In the genomic region with DNA sequence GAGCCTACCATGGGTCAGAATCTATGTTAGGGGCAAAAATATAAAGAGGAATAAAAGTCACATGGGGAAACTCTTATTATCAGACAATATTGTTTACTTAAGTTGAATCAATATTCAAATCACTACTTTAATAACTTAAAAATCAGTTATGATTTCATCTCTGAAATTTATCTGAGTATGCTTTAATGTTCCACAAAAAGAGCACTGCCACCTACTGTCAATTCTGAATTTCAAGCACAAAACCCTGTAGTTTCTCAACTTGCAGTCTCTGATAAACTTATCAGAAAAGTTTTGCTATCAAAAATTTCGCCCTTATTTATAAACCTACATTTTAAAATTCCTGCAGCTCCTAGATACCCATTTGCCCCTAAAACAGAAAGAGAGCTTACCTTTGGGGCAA, we compare ENCODE assay signal across 1 cellular context.
TF ChIP-seq lines count a peak whose summit lies in the region.

No MANE protein-coding gene starts in this region.

TF ChIP-seq in HepG2, 621 proteins besides CTCF, POLR2A, EP300 and RAD21 (continued from another document):
- TF ChIP-seq, protein P1, sequence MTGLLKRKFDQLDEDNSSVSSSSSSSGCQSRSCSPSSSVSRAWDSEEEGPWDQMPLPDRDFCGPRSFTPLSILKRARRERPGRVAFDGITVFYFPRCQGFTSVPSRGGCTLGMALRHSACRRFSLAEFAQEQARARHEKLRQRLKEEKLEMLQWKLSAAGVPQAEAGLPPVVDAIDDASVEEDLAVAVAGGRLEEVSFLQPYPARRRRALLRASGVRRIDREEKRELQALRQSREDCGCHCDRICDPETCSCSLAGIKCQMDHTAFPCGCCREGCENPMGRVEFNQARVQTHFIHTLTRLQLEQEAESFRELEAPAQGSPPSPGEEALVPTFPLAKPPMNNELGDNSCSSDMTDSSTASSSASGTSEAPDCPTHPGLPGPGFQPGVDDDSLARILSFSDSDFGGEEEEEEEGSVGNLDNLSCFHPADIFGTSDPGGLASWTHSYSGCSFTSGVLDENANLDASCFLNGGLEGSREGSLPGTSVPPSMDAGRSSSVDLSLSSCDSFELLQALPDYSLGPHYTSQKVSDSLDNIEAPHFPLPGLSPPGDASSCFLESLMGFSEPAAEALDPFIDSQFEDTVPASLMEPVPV (CRISPR knock-in tag; IDR thresholded peaks at IDR 0.05): no peak
- TF ChIP-seq, protein P2, sequence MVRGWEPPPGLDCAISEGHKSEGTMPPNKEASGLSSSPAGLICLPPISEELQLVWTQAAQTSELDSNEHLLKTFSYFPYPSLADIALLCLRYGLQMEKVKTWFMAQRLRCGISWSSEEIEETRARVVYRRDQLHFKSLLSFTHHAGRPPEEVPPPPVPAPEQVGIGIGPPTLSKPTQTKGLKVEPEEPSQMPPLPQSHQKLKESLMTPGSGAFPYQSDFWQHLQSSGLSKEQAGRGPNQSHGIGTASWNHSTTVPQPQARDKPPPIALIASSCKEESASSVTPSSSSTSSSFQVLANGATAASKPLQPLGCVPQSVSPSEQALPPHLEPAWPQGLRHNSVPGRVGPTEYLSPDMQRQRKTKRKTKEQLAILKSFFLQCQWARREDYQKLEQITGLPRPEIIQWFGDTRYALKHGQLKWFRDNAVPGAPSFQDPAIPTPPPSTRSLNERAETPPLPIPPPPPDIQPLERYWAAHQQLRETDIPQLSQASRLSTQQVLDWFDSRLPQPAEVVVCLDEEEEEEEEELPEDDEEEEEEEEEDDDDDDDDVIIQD (CRISPR knock-in tag; IDR thresholded peaks at IDR 0.05; ENCODE audit: low read depth): no peak
- no peak for TF ChIP-seq GATAD2A (CRISPR knock-in tag; IDR thresholded peaks at IDR 0.05)
